In the genomic region with DNA sequence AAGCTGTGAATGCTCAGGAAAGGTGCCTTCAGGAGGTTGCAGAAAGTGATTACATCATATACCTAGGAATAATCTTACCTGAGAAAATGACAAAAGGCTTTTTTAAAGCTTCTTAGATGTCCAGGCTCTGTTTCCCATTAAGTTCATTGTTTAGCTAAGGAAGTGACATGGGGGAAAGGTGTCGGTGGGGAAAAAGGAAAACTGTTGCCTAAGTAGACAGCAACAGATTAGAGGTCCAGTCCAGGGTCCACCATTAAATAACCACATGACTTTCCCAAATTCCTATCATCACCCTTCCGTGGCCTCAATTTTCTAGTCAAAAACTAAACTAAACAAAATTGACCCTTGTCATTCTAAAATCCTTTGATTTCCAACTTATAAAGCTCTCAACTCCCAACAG, we compare ENCODE assay signal across 1 cellular context.
TF ChIP-seq lines count a peak whose summit lies in the region.

No MANE protein-coding gene starts in this region.

TF ChIP-seq in HepG2, 621 proteins besides CTCF, POLR2A, EP300 and RAD21 (continued from another document and continues in another):
- TF ChIP-seq CSRNP2 (CRISPR knock-in tag; conservative IDR thresholded peaks at IDR 0.05; ENCODE audit: low read depth) (no peak), CEBPG (CRISPR knock-in tag; IDR thresholded peaks at IDR 0.05) (peak; percentile 69), LCORL (IDR thresholded peaks at IDR 0.05) (peak; percentile 37; the same call in 1 of the 2 replicates), LCORL (CRISPR knock-in tag; IDR thresholded peaks at IDR 0.05) (peak; percentile 74; the same call in 1 of the 2 replicates), PLSCR1 (CRISPR knock-in tag; IDR thresholded peaks at IDR 0.05; ENCODE audit: borderline replicate concordance) (no peak), CREM (IDR thresholded peaks at IDR 0.05) (peak; percentile 71), CREM (CRISPR knock-in tag; IDR thresholded peaks at IDR 0.05) (no peak), RBFOX2 (IDR thresholded peaks at IDR 0.05; ENCODE audit: low read depth, low read length) (peak; percentile 43; the same call in 1 of the 2 replicates), SOX5 (CRISPR knock-in tag; IDR thresholded peaks at IDR 0.05; ENCODE audit: borderline replicate concordance) (peak; percentile 73), BCL6 (CRISPR knock-in tag; IDR thresholded peaks at IDR 0.05) (0 out of 2 replicates have a peak, but pooled peaks have one; percentile 43), SMYD3 (CRISPR knock-in tag; IDR thresholded peaks at IDR 0.05) (no peak), FOXP1 (IDR thresholded peaks at IDR 0.05) (no peak), FOXP1 (CRISPR knock-in tag; IDR thresholded peaks at IDR 0.05) (peak; percentile 36; the same call in 1 of the 2 replicates), THAP8 (CRISPR knock-in tag; IDR thresholded peaks at IDR 0.05; ENCODE audit: borderline replicate concordance) (no peak), ZNF768 (CRISPR knock-in tag; IDR thresholded peaks at IDR 0.05) (no peak), ZNF672 (CRISPR knock-in tag; IDR thresholded peaks at IDR 0.05) (no peak), ZFP36 (IDR thresholded peaks at IDR 0.05; ENCODE audit: borderline replicate concordance, low read depth, low read length, partially characterized antibody) (no peak), NFIB (CRISPR knock-in tag; IDR thresholded peaks at IDR 0.05; ENCODE audit: borderline replicate concordance) (no peak), HMGA1 (CRISPR knock-in tag; conservative IDR thresholded peaks at IDR 0.05) (no peak), HNF4G (IDR thresholded peaks at IDR 0.05; ENCODE audit: borderline replicate concordance, low read depth, low read length) (peak; percentile 68), HNF4G (CRISPR knock-in tag; IDR thresholded peaks at IDR 0.05; ENCODE audit: borderline replicate concordance, low read depth) (no peak), HNF1A (IDR thresholded peaks at IDR 0.05; ENCODE audit: low read depth) (0 out of 2 replicates have a peak, but pooled peaks have one; percentile 20), HNF1A (CRISPR knock-in tag; IDR thresholded peaks at IDR 0.05; ENCODE audit: borderline replicate concordance) (no peak), HHEX (CRISPR knock-in tag; IDR thresholded peaks at IDR 0.05) (no peak), SOX13 (IDR thresholded peaks at IDR 0.05) (peak; percentile 50; the same call in 1 of the 2 replicates), SOX13 (CRISPR knock-in tag; conservative IDR thresholded peaks at IDR 0.05 in 1 of 2, IDR thresholded peaks at IDR 0.05 in 1 of 2) (peak in 1 of 2 experiments; percentile 73; a peak in 2 of 4 replicates), TFE3 (CRISPR knock-in tag; IDR thresholded peaks at IDR 0.05) (peak; percentile 85), TSC22D2 (CRISPR knock-in tag; IDR thresholded peaks at IDR 0.05; ENCODE audit: borderline replicate concordance) (no peak), ZNF644 (CRISPR knock-in tag; IDR thresholded peaks at IDR 0.05; ENCODE audit: low read depth) (0 out of 2 replicates have a peak, but pooled peaks have one; percentile 15), NR2F6 (IDR thresholded peaks at IDR 0.05) (0 out of 2 replicates have a peak, but pooled peaks have one; percentile 26), NR2F6 (CRISPR knock-in tag; IDR thresholded peaks at IDR 0.05) (peak; percentile 41; the same call in 1 of the 2 replicates)
- TF ChIP-seq, protein P1, sequence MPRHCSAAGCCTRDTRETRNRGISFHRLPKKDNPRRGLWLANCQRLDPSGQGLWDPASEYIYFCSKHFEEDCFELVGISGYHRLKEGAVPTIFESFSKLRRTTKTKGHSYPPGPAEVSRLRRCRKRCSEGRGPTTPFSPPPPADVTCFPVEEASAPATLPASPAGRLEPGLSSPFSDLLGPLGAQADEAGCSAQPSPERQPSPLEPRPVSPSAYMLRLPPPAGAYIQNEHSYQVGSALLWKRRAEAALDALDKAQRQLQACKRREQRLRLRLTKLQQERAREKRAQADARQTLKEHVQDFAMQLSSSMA (CRISPR knock-in tag; IDR thresholded peaks at IDR 0.05) = no peak
- TF ChIP-seq, protein P2, sequence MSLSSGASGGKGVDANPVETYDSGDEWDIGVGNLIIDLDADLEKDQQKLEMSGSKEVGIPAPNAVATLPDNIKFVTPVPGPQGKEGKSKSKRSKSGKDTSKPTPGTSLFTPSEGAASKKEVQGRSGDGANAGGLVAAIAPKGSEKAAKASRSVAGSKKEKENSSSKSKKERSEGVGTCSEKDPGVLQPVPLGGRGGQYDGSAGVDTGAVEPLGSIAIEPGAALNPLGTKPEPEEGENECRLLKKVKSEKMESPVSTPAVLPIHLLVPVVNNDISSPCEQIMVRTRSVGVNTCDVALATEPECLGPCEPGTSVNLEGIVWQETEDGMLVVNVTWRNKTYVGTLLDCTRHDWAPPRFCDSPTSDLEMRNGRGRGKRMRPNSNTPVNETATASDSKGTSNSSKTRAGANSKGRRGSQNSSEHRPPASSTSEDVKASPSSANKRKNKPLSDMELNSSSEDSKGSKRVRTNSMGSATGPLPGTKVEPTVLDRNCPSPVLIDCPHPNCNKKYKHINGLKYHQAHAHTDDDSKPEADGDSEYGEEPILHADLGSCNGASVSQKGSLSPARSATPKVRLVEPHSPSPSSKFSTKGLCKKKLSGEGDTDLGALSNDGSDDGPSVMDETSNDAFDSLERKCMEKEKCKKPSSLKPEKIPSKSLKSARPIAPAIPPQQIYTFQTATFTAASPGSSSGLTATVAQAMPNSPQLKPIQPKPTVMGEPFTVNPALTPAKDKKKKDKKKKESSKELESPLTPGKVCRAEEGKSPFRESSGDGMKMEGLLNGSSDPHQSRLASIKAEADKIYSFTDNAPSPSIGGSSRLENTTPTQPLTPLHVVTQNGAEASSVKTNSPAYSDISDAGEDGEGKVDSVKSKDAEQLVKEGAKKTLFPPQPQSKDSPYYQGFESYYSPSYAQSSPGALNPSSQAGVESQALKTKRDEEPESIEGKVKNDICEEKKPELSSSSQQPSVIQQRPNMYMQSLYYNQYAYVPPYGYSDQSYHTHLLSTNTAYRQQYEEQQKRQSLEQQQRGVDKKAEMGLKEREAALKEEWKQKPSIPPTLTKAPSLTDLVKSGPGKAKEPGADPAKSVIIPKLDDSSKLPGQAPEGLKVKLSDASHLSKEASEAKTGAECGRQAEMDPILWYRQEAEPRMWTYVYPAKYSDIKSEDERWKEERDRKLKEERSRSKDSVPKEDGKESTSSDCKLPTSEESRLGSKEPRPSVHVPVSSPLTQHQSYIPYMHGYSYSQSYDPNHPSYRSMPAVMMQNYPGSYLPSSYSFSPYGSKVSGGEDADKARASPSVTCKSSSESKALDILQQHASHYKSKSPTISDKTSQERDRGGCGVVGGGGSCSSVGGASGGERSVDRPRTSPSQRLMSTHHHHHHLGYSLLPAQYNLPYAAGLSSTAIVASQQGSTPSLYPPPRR (CRISPR knock-in tag; IDR thresholded peaks at IDR 0.05; ENCODE audit: borderline replicate concordance) = peak; percentile 29; the same call in 1 of the 2 replicates
- TF ChIP-seq, protein P3, sequence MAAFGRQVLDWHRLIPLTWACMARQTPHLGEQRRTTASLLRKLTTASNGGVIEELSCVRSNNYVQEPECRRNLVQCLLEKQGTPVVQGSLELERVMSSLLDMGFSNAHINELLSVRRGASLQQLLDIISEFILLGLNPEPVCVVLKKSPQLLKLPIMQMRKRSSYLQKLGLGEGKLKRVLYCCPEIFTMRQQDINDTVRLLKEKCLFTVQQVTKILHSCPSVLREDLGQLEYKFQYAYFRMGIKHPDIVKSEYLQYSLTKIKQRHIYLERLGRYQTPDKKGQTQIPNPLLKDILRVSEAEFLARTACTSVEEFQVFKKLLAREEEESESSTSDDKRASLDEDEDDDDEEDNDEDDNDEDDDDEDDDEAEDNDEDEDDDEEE (CRISPR knock-in tag; IDR thresholded peaks at IDR 0.05) = no peak
- TF ChIP-seq, protein P4, sequence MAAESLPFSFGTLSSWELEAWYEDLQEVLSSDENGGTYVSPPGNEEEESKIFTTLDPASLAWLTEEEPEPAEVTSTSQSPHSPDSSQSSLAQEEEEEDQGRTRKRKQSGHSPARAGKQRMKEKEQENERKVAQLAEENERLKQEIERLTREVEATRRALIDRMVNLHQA (CRISPR knock-in tag; IDR thresholded peaks at IDR 0.05) = no peak
- TF ChIP-seq, protein P5, sequence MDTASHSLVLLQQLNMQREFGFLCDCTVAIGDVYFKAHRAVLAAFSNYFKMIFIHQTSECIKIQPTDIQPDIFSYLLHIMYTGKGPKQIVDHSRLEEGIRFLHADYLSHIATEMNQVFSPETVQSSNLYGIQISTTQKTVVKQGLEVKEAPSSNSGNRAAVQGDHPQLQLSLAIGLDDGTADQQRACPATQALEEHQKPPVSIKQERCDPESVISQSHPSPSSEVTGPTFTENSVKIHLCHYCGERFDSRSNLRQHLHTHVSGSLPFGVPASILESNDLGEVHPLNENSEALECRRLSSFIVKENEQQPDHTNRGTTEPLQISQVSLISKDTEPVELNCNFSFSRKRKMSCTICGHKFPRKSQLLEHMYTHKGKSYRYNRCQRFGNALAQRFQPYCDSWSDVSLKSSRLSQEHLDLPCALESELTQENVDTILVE (CRISPR knock-in tag; IDR thresholded peaks at IDR 0.05) = 0 out of 2 replicates have a peak, but pooled peaks have one; percentile 44
